Comparison of ENCODE assay signal across 8 cellular contexts in genomic region chr22:21587803-21588611, GRCh38.
DNase-seq lines count a peak whose midpoint lies in the region; ATAC-seq lines count a peak whose summit lies in the region.

No MANE protein-coding gene starts in this region.

- peak; percentile 70 for DNase-seq in activated CD4-positive, alpha-beta T cell treated with anti-CD3 and anti-CD28 coated beads for 48 hours
- DNase-seq in activated CD4-positive, alpha-beta T cell treated with anti-CD3 and anti-CD28 coated beads, Interleukin-2, amount 50 U/mL, for 4 hours, result no peak
- DNase-seq in T-helper 2 cell treated with Interferon-gamma antibody and Interleukin-4, amounts not matched to agents 5 μg/mL and 100 μg/mL, for 36 hours (ENCODE audit: low spot score), result peak; percentile 67
- DNase-seq in foreskin melanocyte (peak; percentile 90), hepatic stellate cell (ENCODE audit: low spot score) (no peak), NCI-H446 treated with DMSO at 0.1 percent for 48 hours (lab: John Stamatoyannopoulos, UW) (no peak)
- DNase-seq in stimulated activated naive CD8-positive, alpha-beta T cell treated with anti-CD3 and anti-CD28 coated beads, Interleukin-15, amount 100 ng/mL, for 72 hours, result peak; percentile 33 to 66

- peak overlapping the region; percentile 25 for H3K4me3 Mint-ChIP-seq in T-helper 2 cell treated with Interferon-gamma antibody and Interleukin-4, amounts not matched to agents 5 μg/mL and 100 μg/mL, for 36 hours
- peak overlapping the region; percentile 52 to 73 for H3K4me3 Mint-ChIP-seq in stimulated activated naive CD8-positive, alpha-beta T cell treated with anti-CD3 and anti-CD28 coated beads, Interleukin-15, amount 100 ng/mL, for 72 hours

- ATAC-seq in HG02938 (IDR thresholded peaks at IDR 0.05; ENCODE audit: unreplicated experiment), result peak; percentile 90
- ATAC-seq in stimulated activated naive CD8-positive, alpha-beta T cell treated with anti-CD3 and anti-CD28 coated beads, Interleukin-15, amount 100 ng/mL, for 72 hours, result peak; percentile 99

- peak overlapping the region; percentile 71 for H3K27ac Mint-ChIP-seq in T-helper 2 cell treated with Interferon-gamma antibody and Interleukin-4, amounts not matched to agents 5 μg/mL and 100 μg/mL, for 36 hours
- H3K27ac Mint-ChIP-seq in stimulated activated naive CD8-positive, alpha-beta T cell treated with anti-CD3 and anti-CD28 coated beads, Interleukin-15, amount 100 ng/mL, for 72 hours, result peak overlapping the region; percentile 77 to 91

- H3K4me1 Mint-ChIP-seq in T-helper 2 cell treated with Interferon-gamma antibody and Interleukin-4, amounts not matched to agents 5 μg/mL and 100 μg/mL, for 36 hours (ENCODE audit: low read depth), result peaks cover 23% of the 10 kb centered on the region
- H3K4me1 Mint-ChIP-seq in stimulated activated naive CD8-positive, alpha-beta T cell treated with anti-CD3 and anti-CD28 coated beads, Interleukin-15, amount 100 ng/mL, for 72 hours, result peaks cover 67% of the 10 kb centered on the region

- H3K9me3 Mint-ChIP-seq in T-helper 2 cell treated with Interferon-gamma antibody and Interleukin-4, amounts not matched to agents 5 μg/mL and 100 μg/mL, for 36 hours, result no peaks in the 10 kb centered on the region
- no peaks in the 10 kb centered on the region for H3K9me3 Mint-ChIP-seq in stimulated activated naive CD8-positive, alpha-beta T cell treated with anti-CD3 and anti-CD28 coated beads, Interleukin-15, amount 100 ng/mL, for 72 hours

- peaks cover 22% of the 10 kb centered on the region for H3K36me3 Mint-ChIP-seq in T-helper 2 cell treated with Interferon-gamma antibody and Interleukin-4, amounts not matched to agents 5 μg/mL and 100 μg/mL, for 36 hours (ENCODE audit: low read depth)

- H3K27me3 Mint-ChIP-seq in T-helper 2 cell treated with Interferon-gamma antibody and Interleukin-4, amounts not matched to agents 5 μg/mL and 100 μg/mL, for 36 hours (ENCODE audit: low read depth), result no peaks in the 10 kb centered on the region
- no peaks in the 10 kb centered on the region for H3K27me3 Mint-ChIP-seq in stimulated activated naive CD8-positive, alpha-beta T cell treated with anti-CD3 and anti-CD28 coated beads, Interleukin-15, amount 100 ng/mL, for 72 hours

Comparison
In these comparisons a context has a peak if more than half of its experiments do, and no peak if none do; other contexts are left out.
1. DNase-seq: peak in activated CD4-positive, alpha-beta T cell treated with anti-CD3 and anti-CD28 coated beads for 48 hours (single experiment), T-helper 2 cell treated with Interferon-gamma antibody and Interleukin-4, amounts not matched to agents 5 μg/mL and 100 μg/mL, for 36 hours (single experiment), foreskin melanocyte (single experiment) and stimulated activated naive CD8-positive, alpha-beta T cell treated with anti-CD3 and anti-CD28 coated beads, Interleukin-15, amount 100 ng/mL, for 72 hours (2 of 2); none in activated CD4-positive, alpha-beta T cell treated with anti-CD3 and anti-CD28 coated beads, Interleukin-2, amount 50 U/mL, for 4 hours (0 of 2), hepatic stellate cell (single experiment) and NCI-H446 treated with DMSO at 0.1 percent for 48 hours (single experiment).